1 cellular context compared by ENCODE assay signal in the genomic region with DNA sequence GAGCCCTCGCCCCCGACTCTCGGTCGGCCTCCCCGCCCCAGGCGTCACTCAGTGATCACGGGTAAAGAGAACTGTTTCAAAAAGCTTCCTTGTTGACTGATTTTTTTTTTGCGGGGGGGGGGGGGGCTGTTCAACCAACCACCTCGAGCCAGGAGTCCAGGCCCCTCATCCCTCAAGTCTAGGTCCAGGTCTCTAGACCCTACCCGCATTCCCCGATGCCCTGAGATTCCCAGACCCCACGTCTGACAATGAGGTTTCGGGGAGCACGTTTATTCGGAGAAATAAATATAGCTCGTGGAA.
TF ChIP-seq lines count a peak whose summit lies in the region.

No MANE protein-coding gene starts in this region.

TF ChIP-seq in H1, 55 proteins besides CTCF, POLR2A, EP300 and RAD21:
- TF ChIP-seq MAFK (IDR thresholded peaks at IDR 0.05; ENCODE audit: low read depth, low read length) (no peak), BCL11A (IDR thresholded peaks at IDR 0.05; ENCODE audit: low read depth in 2 of 2, low read length in 2 of 2) (no peak), SIN3A (conservative IDR thresholded peaks at IDR 0.05 in 1 of 2, IDR thresholded peaks at IDR 0.05 in 1 of 2; ENCODE audit: low read depth in 1 of 2, low read length in 2 of 2) (no peak), SIRT6 (IDR thresholded peaks at IDR 0.05; ENCODE audit: low read length) (no peak), GTF2F1 (IDR thresholded peaks at IDR 0.05; ENCODE audit: borderline replicate concordance, low read depth, low read length) (no peak), TAF1 (IDR thresholded peaks at IDR 0.05; ENCODE audit: low read depth, low read length) (no peak), RXRA (IDR thresholded peaks at IDR 0.05; ENCODE audit: insufficient read depth, low read depth, low read length) (no peak), PHF8 (conservative IDR thresholded peaks at IDR 0.05; ENCODE audit: low read depth, low read length) (no peak), RBBP5 (IDR thresholded peaks at IDR 0.05; ENCODE audit: borderline replicate concordance, low read depth, low read length) (no peak), HDAC2 (IDR thresholded peaks at IDR 0.05; ENCODE audit: borderline replicate concordance in 1 of 2, low read depth in 2 of 2, low read length in 2 of 2) (no peak), RNF2 (IDR thresholded peaks at IDR 0.05; ENCODE audit: borderline replicate concordance, low read depth, low read length, missing control alignments, poor library complexity, severe bottlenecking) (no peak), CREB1 (IDR thresholded peaks at IDR 0.05) (no peak), YY1 (IDR thresholded peaks at IDR 0.05; ENCODE audit: low read depth, low read length) (no peak), ASH2L (IDR thresholded peaks at IDR 0.05; ENCODE audit: low read length) (no peak), SRF (IDR thresholded peaks at IDR 0.05; ENCODE audit: low read depth, low read length) (no peak), SAP30 (IDR thresholded peaks at IDR 0.05; ENCODE audit: insufficient read depth, insufficient replicate concordance, low read length) (no peak), RFX5 (IDR thresholded peaks at IDR 0.05; ENCODE audit: borderline replicate concordance, low read depth, low read length) (no peak), CHD1 (IDR thresholded peaks at IDR 0.05; ENCODE audit: low read depth, low read length) (no peak), NANOG (IDR thresholded peaks at IDR 0.05; ENCODE audit: insufficient read depth, low read depth, low read length, poor library complexity, severe bottlenecking) (no peak), POU5F1 (IDR thresholded peaks at IDR 0.05; ENCODE audit: low read depth, low read length) (no peak)
